In the genomic region with DNA sequence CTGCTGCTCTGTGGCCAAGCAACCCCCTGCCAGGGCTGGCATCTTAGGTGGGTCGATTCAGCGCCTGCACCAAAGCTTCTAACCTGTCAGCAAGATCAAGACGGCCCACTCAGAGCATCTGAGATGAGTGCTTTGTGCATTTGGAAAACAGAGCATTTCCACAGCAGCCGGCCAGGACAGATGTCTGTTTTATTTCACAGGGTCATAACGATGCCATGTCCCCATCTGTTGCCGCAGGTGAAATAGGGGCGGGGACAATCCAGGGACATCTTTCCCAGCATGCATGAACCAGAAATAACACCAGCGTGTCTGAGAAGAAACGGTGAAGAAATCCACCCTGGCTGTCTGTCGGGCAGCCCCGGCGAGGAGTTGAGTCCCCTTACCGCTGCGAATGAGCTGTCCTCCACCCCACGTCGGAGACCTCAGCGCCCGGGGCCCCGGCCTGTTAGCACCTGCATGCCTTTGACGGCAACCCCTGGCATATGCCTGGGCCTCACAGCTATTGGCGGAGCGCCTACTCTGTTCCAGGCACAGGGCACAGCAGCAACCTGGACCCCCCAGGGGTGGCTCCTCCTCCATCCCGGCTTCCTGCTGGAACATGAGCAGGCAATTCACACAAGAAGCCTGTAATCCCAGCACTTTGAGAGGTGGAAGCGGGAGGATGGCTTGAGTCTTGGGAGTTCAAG, we compare ENCODE assay signal across 18 cellular contexts. TPM values are rescaled to one million over a fixed set of nuclear protein-coding genes. Genes with fewer than 3 reads are reported as not detected.
DNase-seq lines count a peak whose midpoint lies in the region; ATAC-seq and TF ChIP-seq lines count a peak whose summit lies in the region.
"Had no signal": no experiment of that assay in that cellular context is flagged by ENCODE, and none has a peak within 500 bp of the region (broad histone marks: within the 10 kb centered on the region; RNA-seq: fewer than 3 reads in every experiment).

No MANE protein-coding gene starts in this region.

- no peak overlapping the region for H2AFZ ChIP-seq in IMR-90 (replicated peaks; ENCODE audit: low read length, poor library complexity)

- H2AK5ac ChIP-seq in IMR-90 (ENCODE audit: low read depth, low read length) (no peak overlapping the region; the same call in 1 of the 2 replicates), mesendoderm (ENCODE audit: low read length) (no peak overlapping the region)

- POLR2A ChIA-PET in IMR-90 (lab: Charles Lee; ENCODE audit: unreplicated experiment): no interaction called here

- in situ Hi-C loops in IMR-90 (cut with MboI; ENCODE audit: low sequenced_read_pairs): no loop called here

- no peak for TF ChIP-seq POLR2A in IMR-90 (IDR thresholded peaks at IDR 0.05; ENCODE audit: low read depth, low read length)

- no peak overlapping the region for H3K27ac Mint-ChIP-seq in activated CD4-positive, alpha-beta T cell treated with anti-CD3 and anti-CD28 coated beads, Interleukin-2, amount 10 ng/mL, durations not matched to agents 24 days and 14 days
- H3K27ac Mint-ChIP-seq: activated T-helper 2 cell treated with anti-CD3 and anti-CD28 coated beads, Interferon-gamma antibody, Interleukin-2, Interleukin-4, amounts not matched to agents 10 μg/mL and 5 μg/mL and 100 μg/mL, durations not matched to agents 14 hours and 24 hours and 36 hours; natural killer cell treated with Interleukin-12 subunit alpha and Interleukin-12 subunit beta and Interleukin-15 and Interleukin-18, amount 100 ng/mL, for 72 hours; T-helper 2 cell treated with Interferon-gamma antibody and Interleukin-4, amounts not matched to agents 5 μg/mL and 100 μg/mL, for 36 hours had no signal

- TF ChIP-seq CTCF in IMR-90 (conservative IDR thresholded peaks at IDR 0.05; ENCODE audit: low read depth, low read length): no peak

- H3K23ac ChIP-seq in IMR-90 (ENCODE audit: low read depth, low read length) (no peak overlapping the region), mesendoderm (ENCODE audit: low read length) (no peak overlapping the region)

- no peak for ATAC-seq in IMR-90 (ENCODE audit: low read depth)
- ATAC-seq: natural killer cell treated with Interleukin-12 subunit alpha and Interleukin-12 subunit beta and Interleukin-15 and Interleukin-18, amount 100 ng/mL, for 72 hours; psoas muscle had no signal

- H3K4ac ChIP-seq in IMR-90 (ENCODE audit: low read depth, low read length) (no peak overlapping the region), mesendoderm (ENCODE audit: low read depth, low read length) (no peak overlapping the region)

- peaks cover 2% of the 10 kb centered on the region for H3K4me1 Mint-ChIP-seq in activated CD4-positive, alpha-beta T cell treated with anti-CD3 and anti-CD28 coated beads, Interleukin-2, amount 10 ng/mL, durations not matched to agents 24 days and 14 days

- H3K4me1 ChIP-seq in IMR-90 (ENCODE audit: control insufficient read depth, insufficient read depth, low read length) (peaks cover 8% of the 10 kb centered on the region), mesendoderm (ENCODE audit: control insufficient read depth, low read depth, low read length) (peaks cover 3% of the 10 kb centered on the region)
- H3K4me1 ChIP-seq: psoas muscle had no signal

- TF ChIP-seq RAD21 in IMR-90 (IDR thresholded peaks at IDR 0.05; ENCODE audit: low read length): no peak

- H3K9me3 Mint-ChIP-seq in activated CD4-positive, alpha-beta T cell treated with anti-CD3 and anti-CD28 coated beads, Interleukin-2, amount 10 ng/mL, durations not matched to agents 24 days and 14 days: no peaks in the 10 kb centered on the region
- H3K9me3 Mint-ChIP-seq: activated T-helper 2 cell treated with anti-CD3 and anti-CD28 coated beads, Interferon-gamma antibody, Interleukin-2, Interleukin-4, amounts not matched to agents 10 μg/mL and 5 μg/mL and 100 μg/mL, durations not matched to agents 14 hours and 24 hours and 36 hours; natural killer cell treated with Interleukin-12 subunit alpha and Interleukin-12 subunit beta and Interleukin-15 and Interleukin-18, amount 100 ng/mL, for 72 hours; T-helper 2 cell treated with Interferon-gamma antibody and Interleukin-4, amounts not matched to agents 5 μg/mL and 100 μg/mL, for 36 hours had no signal

- WGBS in IMR-90 (ENCODE audit: extremely low coverage in 2 of 2, insufficient read length in 1 of 2), 2 experiments: 75% methylated on average over 20 of the region's 24 CpGs; no CpG with 5 or more reads in 1 of the 2 experiments
- WGBS in mesendoderm (ENCODE audit: extremely low coverage, insufficient coverage, low lambda C conversion rate): no CpG with 5 or more reads among the region's 24 CpGs

- no peak overlapping the region for H3K4me2 ChIP-seq in IMR-90 (ENCODE audit: low read depth, low read length)
- no peak overlapping the region for H3K4me2 ChIP-seq in mesendoderm (ENCODE audit: low read length)

- H2BK120ac ChIP-seq in IMR-90 (ENCODE audit: low read depth, low read length) (no peak overlapping the region), mesendoderm (ENCODE audit: low read depth, low read length) (no peak overlapping the region)

- DNase-seq in DMS 273 treated with DMSO at 0.1 percent for 48 hours (lab: John Stamatoyannopoulos, UW): peak; percentile 37
- DNase-seq in IMR-90: no peak
- DNase-seq in caudate nucleus (lab: John Stamatoyannopoulos, UW): peak in 6 of 61 donors; percentile 19 to 48 (median 40)
- DNase-seq in mesendoderm: peak; percentile 48
- DNase-seq in central memory CD4-positive, alpha-beta T cell: no peak
- no peak for DNase-seq in NOMO-1 treated with dmso at 0.1 percent for 144 hours (lab: John Stamatoyannopoulos, UW; ENCODE audit: unreplicated experiment)
- no peak for DNase-seq in kidney tubule cell (ENCODE audit: low spot score)
- no peak for DNase-seq in activated CD4-positive, alpha-beta T cell treated with anti-CD3 and anti-CD28 coated beads, Interleukin-2, amount 10 ng/mL, durations not matched to agents 24 days and 14 days
- DNase-seq: activated CD4-positive, CD25-positive, alpha-beta regulatory T cell; Calu3; NCI-H1436; NCI-H446 treated with DMSO at 0.1 percent for 48 hours; psoas muscle; SHP77 treated with DMSO at 0.1 percent for 48 hours had no signal

- no peak overlapping the region for H3K18ac ChIP-seq in IMR-90 (ENCODE audit: low read depth, low read length)
- no peak overlapping the region for H3K18ac ChIP-seq in mesendoderm (ENCODE audit: low read length)

- no TSS peak for BruUV-seq in IMR-90 (replicated peaks; lab: Mats Ljungman, UMichigan)

- H3K9ac ChIP-seq in IMR-90 (ENCODE audit: low read depth, low read length) (no peak overlapping the region), mesendoderm (ENCODE audit: low read length) (no peak overlapping the region)

- H3K27me3 ChIP-seq in IMR-90 (ENCODE audit: control insufficient read depth, insufficient read depth, low read length): no peaks in the 10 kb centered on the region
- H3K27me3 ChIP-seq in mesendoderm (ENCODE audit: insufficient read depth, low read length, poor library complexity): no peaks in the 10 kb centered on the region

- H4K8ac ChIP-seq in IMR-90 (ENCODE audit: low read depth in 2 of 2, low read length in 2 of 2): no peak overlapping the region
- H4K8ac ChIP-seq in mesendoderm (ENCODE audit: low read depth, low read length): no peak overlapping the region

- H3K79me1 ChIP-seq in IMR-90 (ENCODE audit: low read depth in 1 of 2, low read length in 2 of 2) (no peaks in the 10 kb centered on the region), mesendoderm (ENCODE audit: low read length) (no peaks in the 10 kb centered on the region)

- H4K20me1 ChIP-seq in IMR-90 (ENCODE audit: insufficient read depth, low read length): no peaks in the 10 kb centered on the region

- CTCF ChIA-PET in IMR-90 (lab: Yijun Ruan, JAX): no interaction called here

- H3K36me3 ChIP-seq in IMR-90 (ENCODE audit: control insufficient read depth, insufficient read depth, low read length) (no peaks in the 10 kb centered on the region), mesendoderm (ENCODE audit: control insufficient read depth, insufficient read depth, low read length) (no peaks in the 10 kb centered on the region)
- H3K36me3 ChIP-seq: esophagus muscularis mucosa had no signal

- H3K27ac ChIP-seq in IMR-90 (ENCODE audit: insufficient read depth, low read length) (no peak overlapping the region), caudate nucleus (ENCODE audit: low read depth, low read length) (peak overlapping the region; percentile 78), mesendoderm (ENCODE audit: low read depth, low read length) (no peak overlapping the region)
- H3K27ac ChIP-seq: esophagus muscularis mucosa, psoas muscle had no signal

- H2BK5ac ChIP-seq in IMR-90 (ENCODE audit: low read depth, low read length, poor library complexity, severe bottlenecking) (no peak overlapping the region), mesendoderm (ENCODE audit: low read length) (no peak overlapping the region)

- H3K4me3 Mint-ChIP-seq in activated CD4-positive, alpha-beta T cell treated with anti-CD3 and anti-CD28 coated beads, Interleukin-2, amount 10 ng/mL, durations not matched to agents 24 days and 14 days: no peak overlapping the region
- H3K4me3 Mint-ChIP-seq: natural killer cell treated with Interleukin-12 subunit alpha and Interleukin-12 subunit beta and Interleukin-15 and Interleukin-18, amount 100 ng/mL, for 72 hours; T-helper 2 cell treated with Interferon-gamma antibody and Interleukin-4, amounts not matched to agents 5 μg/mL and 100 μg/mL, for 36 hours had no signal

- peak overlapping the region; percentile 82 for H2AK9ac ChIP-seq in IMR-90 (replicated peaks; ENCODE audit: low read depth, low read length, poor library complexity)

- H3K9me3 ChIP-seq in IMR-90 (ENCODE audit: control insufficient read depth, insufficient read depth, low read length): no peaks in the 10 kb centered on the region
- H3K9me3 ChIP-seq: esophagus muscularis mucosa, psoas muscle had no signal

- H3K36me3 Mint-ChIP-seq in activated CD4-positive, alpha-beta T cell treated with anti-CD3 and anti-CD28 coated beads, Interleukin-2, amount 10 ng/mL, durations not matched to agents 24 days and 14 days (ENCODE audit: low read depth): no peaks in the 10 kb centered on the region
- H3K36me3 Mint-ChIP-seq: natural killer cell treated with Interleukin-12 subunit alpha and Interleukin-12 subunit beta and Interleukin-15 and Interleukin-18, amount 100 ng/mL, for 72 hours had no signal

- no peaks in the 10 kb centered on the region for H3K27me3 Mint-ChIP-seq in activated CD4-positive, alpha-beta T cell treated with anti-CD3 and anti-CD28 coated beads, Interleukin-2, amount 10 ng/mL, durations not matched to agents 24 days and 14 days
- H3K27me3 Mint-ChIP-seq: natural killer cell treated with Interleukin-12 subunit alpha and Interleukin-12 subunit beta and Interleukin-15 and Interleukin-18, amount 100 ng/mL, for 72 hours had no signal

- H3K4me3 ChIP-seq in IMR-90 (ENCODE audit: insufficient read depth, low read depth, low read length) (no peak overlapping the region), mesendoderm (ENCODE audit: low read length) (no peak overlapping the region)
- H3K4me3 ChIP-seq: esophagus muscularis mucosa, psoas muscle had no signal

- H2BK20ac ChIP-seq in IMR-90 (ENCODE audit: low read depth, low read length): no peak overlapping the region

- peaks cover 7% of the 10 kb centered on the region for H3K9me1 ChIP-seq in IMR-90 (ENCODE audit: insufficient read depth, low read length)

- H3K56ac ChIP-seq in IMR-90 (ENCODE audit: extremely low read depth, insufficient read depth, low read length) (no peak overlapping the region), mesendoderm (ENCODE audit: low read length) (no peak overlapping the region)

- H2BK15ac ChIP-seq in IMR-90 (ENCODE audit: low read depth, low read length) (no peak overlapping the region), mesendoderm (replicated peaks; ENCODE audit: low read depth) (no peak overlapping the region)

- H4K5ac ChIP-seq in IMR-90 (ENCODE audit: low read depth, low read length) (no peak overlapping the region), mesendoderm (ENCODE audit: low read length) (no peak overlapping the region)

- H4K91ac ChIP-seq in IMR-90 (ENCODE audit: insufficient read depth, low read depth, low read length): no peak overlapping the region

- no peak overlapping the region for H3K14ac ChIP-seq in IMR-90 (replicated peaks; ENCODE audit: low read depth, low read length)

- intact Hi-C loops in IMR-90 (cut with micrococcal nuclease): no loop called here
- intact Hi-C loops in activated CD4-positive, alpha-beta T cell treated with anti-CD3 and anti-CD28 coated beads, Interleukin-2, amount 10 ng/mL, durations not matched to agents 24 days and 14 days (cut with micrococcal nuclease): no loop called here

- no peaks in the 10 kb centered on the region for H3K79me2 ChIP-seq in mesendoderm (ENCODE audit: control insufficient read depth, insufficient read depth, low read length)

- dilution Hi-C loops in IMR-90 (cut with HindIII; ENCODE audit: low sequenced_read_pairs, unreplicated experiment): no loop called here

RNA-seq across cellular contexts. Expression of a gene that starts 30.6 kb away (rescaled TPM):
- total RNA-seq in IMR-90 (2012; rRNA removed): 1.8 and 1.9 TPM in 2 replicates
- polyA plus RNA-seq in IMR-90 (2012; rRNA removed): 19.2 and 20.0 TPM in 2 replicates
- polyA plus RNA-seq in IMR-90 (2012; cell fraction: cytosol; rRNA removed): 7.8 and 17.2 TPM in 2 replicates
- 80.3 and 166 TPM in 2 replicates for polyA plus RNA-seq in IMR-90 (2012; cell fraction: nucleus; rRNA removed; ENCODE audit: low replicate concordance)
- 19.3 TPM for polyA plus RNA-seq in mesendoderm (2013, experiment 1 of 2)
- polyA plus RNA-seq in mesendoderm (2013, experiment 2 of 2): 19.9 TPM
- 25.3 and 25.7 TPM in 2 replicates for total RNA-seq in activated CD4-positive, alpha-beta T cell treated with anti-CD3 and anti-CD28 coated beads, Interleukin-2, amount 10 ng/mL, durations not matched to agents 24 days and 14 days

RNA-seq across cellular contexts. Expression of a gene that starts 35.7 kb away (rescaled TPM):
- total RNA-seq in IMR-90 (2012; rRNA removed): 1.4 and 1.7 TPM in 2 replicates
- polyA plus RNA-seq in IMR-90 (2012; rRNA removed): 11.8 and 15.9 TPM in 2 replicates
- polyA plus RNA-seq in IMR-90 (2012; cell fraction: cytosol; rRNA removed): 11.7 and 17.3 TPM in 2 replicates
- 14.0 and 49.8 TPM in 2 replicates for polyA plus RNA-seq in IMR-90 (2012; cell fraction: nucleus; rRNA removed; ENCODE audit: low replicate concordance)
- polyA plus RNA-seq in mesendoderm (2013, experiment 1 of 2): 5.5 TPM
- 5.9 TPM for polyA plus RNA-seq in mesendoderm (2013, experiment 2 of 2)
- 0.52 and 0.89 TPM in 2 replicates for total RNA-seq in activated CD4-positive, alpha-beta T cell treated with anti-CD3 and anti-CD28 coated beads, Interleukin-2, amount 10 ng/mL, durations not matched to agents 24 days and 14 days
- total RNA-seq: natural killer cell treated with Interleukin-12 subunit alpha and Interleukin-12 subunit beta and Interleukin-15 and Interleukin-18, amount 100 ng/mL, for 72 hours had no signal

Comparison
In these comparisons a context has a peak if more than half of its experiments do, and no peak if none do; other contexts are left out.
1. DNase-seq: peak in DMS 273 treated with DMSO at 0.1 percent for 48 hours (single experiment) and mesendoderm (single experiment); none in IMR-90 (single experiment), central memory CD4-positive, alpha-beta T cell (single experiment), NOMO-1 treated with dmso at 0.1 percent for 144 hours (single experiment), kidney tubule cell (single experiment) and activated CD4-positive, alpha-beta T cell treated with anti-CD3 and anti-CD28 coated beads, Interleukin-2, amount 10 ng/mL, durations not matched to agents 24 days and 14 days (single experiment).